Comparison of ENCODE assay signal across 25 cellular contexts in genomic region chrX:32708542-32708941, GRCh38.
A peak's percentile ranks its signal among the peaks of the same experiment; 100 is the strongest.
DNase-seq lines count a peak whose midpoint lies in the region; ATAC-seq, FAIRE-seq and TF ChIP-seq lines count a peak whose summit lies in the region.
"Had no signal": no experiment of that assay in that cellular context is flagged by ENCODE, and none has a peak within 500 bp of the region (broad histone marks: within the 10 kb centered on the region; RNA-seq: fewer than 3 reads in every experiment).

No MANE protein-coding gene starts in this region.

- DNase-seq in A549 (ENCODE audit: low read depth in 1 of 2, low spot score in 1 of 2), result no peak
- no peak for DNase-seq in HTR-8/SVneo (ENCODE audit: insufficient read length, low spot score)
- peak; percentile 26 for DNase-seq in myocyte (ENCODE audit: low read depth)
- no peak for DNase-seq in psoas muscle
- DNase-seq in cerebellar cortex (ENCODE audit: low spot score), result no peak
- no peak for DNase-seq in activated naive CD4-positive, alpha-beta T cell treated with Interleukin-2 at 50 U/mL for 16 hours
- DNase-seq: ACHN; BE2C; C1 segment of cervical spinal cord; CD4-positive, alpha-beta memory T cell; CD4-positive, CD25-positive, alpha-beta regulatory T cell; CD8-positive, alpha-beta memory T cell; COR-L47; DMS 273 treated with DMSO at 0.1 percent for 48 hours; DMS153; DMS53; DMS79; DND-41; EL; GDM1 had no signal

- no peak overlapping the region for H3K4me2 ChIP-seq in A549
- H3K4me2 ChIP-seq: BLaER1 had no signal

- no peak for TF ChIP-seq POLR2A in A549 (IDR thresholded peaks at IDR 0.05; ENCODE audit: low read length)

- no peak for ATAC-seq in A549
- peak; percentile 46 to 66 (median 60) for ATAC-seq in psoas muscle
- ATAC-seq in GM21619 (IDR thresholded peaks at IDR 0.05; ENCODE audit: unreplicated experiment), result no peak
- no peak for ATAC-seq in GM19463 (IDR thresholded peaks at IDR 0.05; ENCODE audit: unreplicated experiment)
- ATAC-seq: GM12878 had no signal

- TF ChIP-seq EP300 in A549 (IDR thresholded peaks at IDR 0.05), result no peak

- H3K27ac ChIP-seq in A549, result no peak overlapping the region
- H3K27ac ChIP-seq in psoas muscle, result peak overlapping the region; percentile 19
- H3K27ac ChIP-seq: 22Rv1, BLaER1 had no signal

- no peaks in the 10 kb centered on the region for H3K27me3 ChIP-seq in psoas muscle (ENCODE audit: insufficient read depth in 3 of 3, low read length in 2 of 3)
- H3K27me3 ChIP-seq: BE2C had no signal

- intact Hi-C loops in psoas muscle (cut with DNase I), result no loop called here

- CTCF ChIA-PET in A549 (lab: Yijun Ruan, JAX), result no interaction called here

- peak; percentile 65 for FAIRE-seq in A549 (lab: Jason Lieb, UNC)
- peak; percentile 57 for FAIRE-seq in HTR-8/SVneo (lab: Jason Lieb, UNC)
- FAIRE-seq: GM12878 had no signal

- WGBS in A549 (ENCODE audit: missing lambda C conversion rate), result 16% methylated on average over 4 of the region's 4 CpGs
- 54 to 72% (median 59%) methylated on average over 4 of the region's 4 CpGs for WGBS in psoas muscle, 3 donors

- H3K36me3 ChIP-seq in psoas muscle (ENCODE audit: insufficient read depth in 1 of 2, low read depth in 1 of 2), result no peaks in the 10 kb centered on the region
- H3K36me3 ChIP-seq: BE2C, BLaER1 had no signal

- TF ChIP-seq CTCF in A549 (IDR thresholded peaks at IDR 0.05) (no peak), psoas muscle (IDR thresholded peaks at IDR 0.05) (no peak)

- H3K4me1 ChIP-seq in A549 (no peaks in the 10 kb centered on the region), psoas muscle (no peaks in the 10 kb centered on the region)
- H3K4me1 ChIP-seq: BE2C, BLaER1 had no signal

- POLR2A ChIA-PET in A549 (lab: Yijun Ruan, JAX), result no interaction called here

- H3K9me3 ChIP-seq in A549 (no peaks in the 10 kb centered on the region), psoas muscle (no peaks in the 10 kb centered on the region)
- H3K9me3 ChIP-seq: BE2C, BLaER1 had no signal

- H3K4me3 ChIP-seq in A549 (no peak overlapping the region), psoas muscle (no peak overlapping the region)
- H3K4me3 ChIP-seq: BLaER1, GM12878 had no signal

- no peak for TF ChIP-seq RAD21 in A549 (conservative IDR thresholded peaks at IDR 0.05 in 1 of 2, IDR thresholded peaks at IDR 0.05 in 1 of 2)

TF ChIP-seq in A549, 52 proteins besides CTCF, POLR2A, EP300 and RAD21:
- TF ChIP-seq SREBF2 (IDR thresholded peaks at IDR 0.05) (no peak), MAFK (IDR thresholded peaks at IDR 0.05; ENCODE audit: partially characterized antibody) (no peak), JUNB (IDR thresholded peaks at IDR 0.05) (no peak), ESRRA (IDR thresholded peaks at IDR 0.05; ENCODE audit: borderline replicate concordance, low read length) (no peak), TFCP2L1 (CRISPR knock-in tag; IDR thresholded peaks at IDR 0.05) (no peak), ZFP36 (IDR thresholded peaks at IDR 0.05; ENCODE audit: borderline replicate concordance, partially characterized antibody) (no peak)
- TF ChIP-seq, protein P1, sequence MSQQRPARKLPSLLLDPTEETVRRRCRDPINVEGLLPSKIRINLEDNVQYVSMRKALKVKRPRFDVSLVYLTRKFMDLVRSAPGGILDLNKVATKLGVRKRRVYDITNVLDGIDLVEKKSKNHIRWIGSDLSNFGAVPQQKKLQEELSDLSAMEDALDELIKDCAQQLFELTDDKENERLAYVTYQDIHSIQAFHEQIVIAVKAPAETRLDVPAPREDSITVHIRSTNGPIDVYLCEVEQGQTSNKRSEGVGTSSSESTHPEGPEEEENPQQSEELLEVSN (IDR thresholded peaks at IDR 0.05; ENCODE audit: borderline replicate concordance, low read depth), result no peak
TF ChIP-seq in A549: peak in this region for 0.

Comparison
In these comparisons a context has a peak if more than half of its experiments do, and no peak if none do; other contexts are left out.
1. ATAC-seq: peak in psoas muscle (4 of 4); none in A549 (0 of 2), GM21619 (single experiment) and GM19463 (single experiment).